Comparison of ENCODE assay signal across 35 cellular contexts in genomic region chr13:43583331-43583730, GRCh38.
"Had no signal": no experiment of that assay in that cellular context is flagged by ENCODE, and none has a peak within 500 bp of the region (broad histone marks: within the 10 kb centered on the region; RNA-seq: fewer than 3 reads in every experiment).

No MANE protein-coding gene starts in this region.

- H3K4me1 ChIP-seq: ascending aorta, breast epithelium, Peyer's patch had no signal

- H3K9me3 ChIP-seq: ascending aorta, breast epithelium, MG63, Peyer's patch had no signal

- H3K27me3 ChIP-seq: ascending aorta, breast epithelium, MG63, Peyer's patch had no signal

- DNase-seq: activated B cell treated with CpG ODN at 0.5 μM for 24 hours; activated CD4-positive, alpha-beta memory T cell treated with anti-CD3 and anti-CD28 coated beads, Interleukin-2, amount 10 ng/mL, durations not matched to agents 7 days and 5 days; activated CD4-positive, alpha-beta T cell treated with anti-CD3 and anti-CD28 coated beads for 48 hours; activated CD4-positive, CD25-positive, alpha-beta regulatory T cell treated with anti-CD3 and anti-CD28 coated beads, Interleukin-2, amount 50 U/mL, for 72 hours; activated CD8-positive, alpha-beta memory T cell treated with anti-CD3 and anti-CD28 coated beads for 24 hours; activated CD8-positive, alpha-beta memory T cell treated with anti-CD3 and anti-CD28 coated beads, Interleukin-2, amount 10 ng/mL, durations not matched to agents 7 days and 5 days; activated CD8-positive, alpha-beta memory T cell treated with anti-CD3 and anti-CD28 coated beads, Interleukin-2, amount 50 U/mL, for 48 hours; activated effector memory CD4-positive, alpha-beta T cell treated with Interleukin-2 at 50 U/mL for 16 hours; activated naive CD4-positive, alpha-beta T cell treated with anti-CD3 and anti-CD28 coated beads, Interleukin-2, amount 10 ng/mL, durations not matched to agents 7 days and 5 days; activated naive CD8-positive, alpha-beta T cell treated with anti-CD3 and anti-CD28 coated beads, Interleukin-2, amount 10 ng/mL, durations not matched to agents 7 days and 5 days; activated T-cell treated with anti-CD3 and anti-CD28 coated beads, Interleukin-2, amount 50 U/mL, for 48 hours; amygdala; Kasumi-1; MG63; NCI-H1048; NCI-H1105 treated with DMSO at 0.1 percent for 48 hours; NCI-H1436; NCI-H1694; NCI-H1930; NCI-H2081 treated with DMSO at 0.1 percent for 48 hours; NCI-H510A; NCI-H526; NCI-H748 treated with DMSO at 0.1 percent for 48 hours; NK-92 treated with Interleukin-12 subunit alpha and Interleukin-12 subunit beta, amount 100 ng/mL, for 24 hours; PC-3; Peyer's patch; SW 1271; T-helper 1 cell; T-helper 2 cell; T-helper 9 cell had no signal

- H3K27ac ChIP-seq: ascending aorta, breast epithelium, Peyer's patch, RWPE1, VCaP had no signal

- H3K4me3 ChIP-seq: ascending aorta, breast epithelium, MG63, Peyer's patch had no signal

- H3K36me3 ChIP-seq: ascending aorta, breast epithelium, MG63, Peyer's patch had no signal

- ATAC-seq: activated CD8-positive, alpha-beta memory T cell treated with anti-CD3 and anti-CD28 coated beads, Interleukin-2, amount 10 ng/mL, durations not matched to agents 7 days and 5 days; PC-3; Right ventricle myocardium inferior had no signal
